9 cellular contexts compared by ENCODE assay signal in the genomic region with DNA sequence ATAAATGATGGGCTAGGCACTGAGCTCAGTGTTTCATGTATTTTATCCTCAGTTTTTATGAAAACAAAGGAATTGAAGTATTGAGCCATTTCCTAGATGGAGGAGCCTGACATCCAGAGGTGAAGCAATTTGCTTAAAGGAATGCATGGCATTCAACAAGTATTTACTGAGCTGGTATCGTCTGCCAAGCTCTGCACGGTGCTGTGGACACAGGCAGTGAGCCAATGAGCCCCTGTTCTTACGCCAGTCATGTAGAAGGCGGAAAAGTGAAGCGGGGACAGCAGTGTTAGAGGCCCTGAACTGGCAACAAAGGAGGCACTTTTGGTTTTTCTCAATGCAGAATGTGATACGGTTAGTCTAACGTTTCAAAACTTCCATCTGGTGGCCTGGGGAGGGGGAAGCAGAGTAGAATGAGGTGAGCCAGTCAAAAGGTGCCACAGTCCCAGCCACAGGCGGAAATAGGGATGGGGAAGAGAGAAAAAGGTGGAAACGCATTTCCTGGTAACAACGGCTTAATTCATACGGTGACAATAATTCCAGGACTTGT.
A peak's percentile ranks its signal among the peaks of the same experiment; 100 is the strongest.
DNase-seq lines count a peak whose midpoint lies in the region; ATAC-seq and TF ChIP-seq lines count a peak whose summit lies in the region.
"Had no signal": no experiment of that assay in that cellular context is flagged by ENCODE, and none has a peak within 500 bp of the region (broad histone marks: within the 10 kb centered on the region; RNA-seq: fewer than 3 reads in every experiment).

No MANE protein-coding gene starts in this region.

- H3K27ac ChIP-seq in A673 (ENCODE audit: low read depth, low read length, poor library complexity, severe bottlenecking) (peak overlapping the region; percentile 62), mesodermal cell (ENCODE audit: low read depth, low read length, severe bottlenecking) (peak overlapping the region; percentile 78)

- H3K4me1 Mint-ChIP-seq in activated T-helper 1 cell treated with anti-CD3 and anti-CD28 coated beads, Interleukin-12 subunit alpha, Interleukin-12 subunit beta, Interleukin-2, Interleukin-4 antibody, amounts not matched to agents 30 ng/mL and 10 ng/mL and 1 ng/mL, durations not matched to agents 14 hours and 24 hours and 36 hours (ENCODE audit: low read depth): peaks cover 17% of the 10 kb centered on the region
- no peaks in the 10 kb centered on the region for H3K4me1 Mint-ChIP-seq in stimulated activated memory B cell treated with anti-CD40 and anti-IgM and Interleukin-4, amounts not matched to agents 10 μg/mL and 1 μg/mL and 100 μg/mL, for 72 hours

- H3K36me3 ChIP-seq in A673 (ENCODE audit: insufficient read depth, low read length, poor library complexity, severe bottlenecking) (peaks cover 21% of the 10 kb centered on the region), mesodermal cell (ENCODE audit: control insufficient read depth, insufficient read depth, low read length) (peaks cover 60% of the 10 kb centered on the region)

- no peak overlapping the region for H3K4me3 Mint-ChIP-seq in activated T-helper 1 cell treated with anti-CD3 and anti-CD28 coated beads, Interleukin-12 subunit alpha, Interleukin-12 subunit beta, Interleukin-2, Interleukin-4 antibody, amounts not matched to agents 30 ng/mL and 10 ng/mL and 1 ng/mL, durations not matched to agents 14 hours and 24 hours and 36 hours
- no peak overlapping the region for H3K4me3 Mint-ChIP-seq in stimulated activated memory B cell treated with anti-CD40 and anti-IgM and Interleukin-4, amounts not matched to agents 10 μg/mL and 1 μg/mL and 100 μg/mL, for 72 hours

- no peak for TF ChIP-seq CTCF in A673 (conservative IDR thresholded peaks at IDR 0.05; ENCODE audit: low read depth, low read length)

- POLR2A ChIA-PET in A673 (lab: Charles Lee; ENCODE audit: low non-redundant PET): no interaction called here

- H3K4me3 ChIP-seq in A673 (ENCODE audit: low read depth, low read length, poor library complexity, severe bottlenecking): no peak overlapping the region
- H3K4me3 ChIP-seq in mesodermal cell (ENCODE audit: extremely low read depth, insufficient read depth, low read length, poor library complexity, severe bottlenecking): no peak overlapping the region
- H3K4me3 ChIP-seq: K562 had no signal

- no peaks in the 10 kb centered on the region for H3K27me3 ChIP-seq in A673 (replicated peaks; ENCODE audit: insufficient read depth, low read depth, low read length, poor library complexity)

- intact Hi-C loops in A673 (cut with micrococcal nuclease; ENCODE audit: unreplicated experiment): loop anchor here (2.0 kb wide), 1 partner anchor 39 kb away; no protein-coding TSS in a partner anchor
- intact Hi-C loops in activated T-helper 1 cell treated with anti-CD3 and anti-CD28 coated beads, Interleukin-12 subunit alpha, Interleukin-12 subunit beta, Interleukin-2, Interleukin-4 antibody, amounts not matched to agents 30 ng/mL and 10 ng/mL and 1 ng/mL, durations not matched to agents 14 hours and 24 hours and 36 hours (cut with micrococcal nuclease): no loop called here

- WGBS in mesodermal cell (ENCODE audit: insufficient coverage in 2 of 2), 2 experiments: 58% methylated on average over 10 to 11 of the region's 11 CpGs

- no peak overlapping the region for H3K27ac Mint-ChIP-seq in activated T-helper 1 cell treated with anti-CD3 and anti-CD28 coated beads, Interleukin-12 subunit alpha, Interleukin-12 subunit beta, Interleukin-2, Interleukin-4 antibody, amounts not matched to agents 30 ng/mL and 10 ng/mL and 1 ng/mL, durations not matched to agents 14 hours and 24 hours and 36 hours
- no peak overlapping the region for H3K27ac Mint-ChIP-seq in stimulated activated memory B cell treated with anti-CD40 and anti-IgM and Interleukin-4, amounts not matched to agents 10 μg/mL and 1 μg/mL and 100 μg/mL, for 72 hours

- peak; percentile 68 for DNase-seq in A673 (ENCODE audit: low spot score)
- DNase-seq in NCI-H1092 (lab: John Stamatoyannopoulos, UW): peak; percentile 26
- DNase-seq in dermis microvascular lymphatic vessel endothelial cell (ENCODE audit: low read depth in 2 of 2): peak; percentile 61 to 92
- DNase-seq in activated T-helper 1 cell treated with anti-CD3 and anti-CD28 coated beads, Interleukin-12 subunit alpha, Interleukin-12 subunit beta, Interleukin-2, Interleukin-4 antibody, amounts not matched to agents 30 ng/mL and 10 ng/mL and 1 ng/mL, durations not matched to agents 14 hours and 24 hours and 36 hours (ENCODE audit: low spot score): no peak
- DNase-seq in ecto neural progenitor cell (ENCODE audit: low spot score): no peak
- no peak for DNase-seq in DMS153 (lab: John Stamatoyannopoulos, UW)

- H3K9me3 ChIP-seq in A673 (ENCODE audit: low read depth, low read length, poor library complexity, severe bottlenecking) (no peaks in the 10 kb centered on the region), mesodermal cell (ENCODE audit: control insufficient read depth, low read length) (peaks cover 6% of the 10 kb centered on the region)

- H3K36me3 Mint-ChIP-seq in activated T-helper 1 cell treated with anti-CD3 and anti-CD28 coated beads, Interleukin-12 subunit alpha, Interleukin-12 subunit beta, Interleukin-2, Interleukin-4 antibody, amounts not matched to agents 30 ng/mL and 10 ng/mL and 1 ng/mL, durations not matched to agents 14 hours and 24 hours and 36 hours (ENCODE audit: low read depth): peaks cover 11% of the 10 kb centered on the region
- H3K36me3 Mint-ChIP-seq in stimulated activated memory B cell treated with anti-CD40 and anti-IgM and Interleukin-4, amounts not matched to agents 10 μg/mL and 1 μg/mL and 100 μg/mL, for 72 hours: no peaks in the 10 kb centered on the region

- ATAC-seq in stimulated activated memory B cell treated with anti-CD40 and anti-IgM and Interleukin-4, amounts not matched to agents 10 μg/mL and 1 μg/mL and 100 μg/mL, for 72 hours: no peak
- ATAC-seq: K562 had no signal

- H3K4me1 ChIP-seq in A673 (ENCODE audit: insufficient read depth, low read length, poor library complexity, severe bottlenecking) (peaks cover 34% of the 10 kb centered on the region), mesodermal cell (ENCODE audit: control insufficient read depth, insufficient read depth, low read length, poor library complexity, severe bottlenecking) (peaks cover 39% of the 10 kb centered on the region)

- no peaks in the 10 kb centered on the region for H3K27me3 Mint-ChIP-seq in activated T-helper 1 cell treated with anti-CD3 and anti-CD28 coated beads, Interleukin-12 subunit alpha, Interleukin-12 subunit beta, Interleukin-2, Interleukin-4 antibody, amounts not matched to agents 30 ng/mL and 10 ng/mL and 1 ng/mL, durations not matched to agents 14 hours and 24 hours and 36 hours (ENCODE audit: insufficient read depth)
- H3K27me3 Mint-ChIP-seq in stimulated activated memory B cell treated with anti-CD40 and anti-IgM and Interleukin-4, amounts not matched to agents 10 μg/mL and 1 μg/mL and 100 μg/mL, for 72 hours: peaks cover 29% of the 10 kb centered on the region

- no peaks in the 10 kb centered on the region for H3K9me3 Mint-ChIP-seq in activated T-helper 1 cell treated with anti-CD3 and anti-CD28 coated beads, Interleukin-12 subunit alpha, Interleukin-12 subunit beta, Interleukin-2, Interleukin-4 antibody, amounts not matched to agents 30 ng/mL and 10 ng/mL and 1 ng/mL, durations not matched to agents 14 hours and 24 hours and 36 hours
- H3K9me3 Mint-ChIP-seq in stimulated activated memory B cell treated with anti-CD40 and anti-IgM and Interleukin-4, amounts not matched to agents 10 μg/mL and 1 μg/mL and 100 μg/mL, for 72 hours: no peaks in the 10 kb centered on the region

- CTCF ChIA-PET in A673 (lab: Charles Lee): interaction anchor here (0.6 to 1.4 kb wide), 4 partner anchors 11 to 179 kb away, joined by 3 to 7 read pairs (median 3); no protein-coding TSS in a partner anchor

- BruUV-seq in A673 (replicated peaks; lab: Mats Ljungman, UMichigan): no TSS peak

Comparison
In these comparisons a context has a peak if more than half of its experiments do, and no peak if none do; other contexts are left out.
1. DNase-seq: peak in A673 (single experiment), NCI-H1092 (single experiment) and dermis microvascular lymphatic vessel endothelial cell (2 of 2); none in activated T-helper 1 cell treated with anti-CD3 and anti-CD28 coated beads, Interleukin-12 subunit alpha, Interleukin-12 subunit beta, Interleukin-2, Interleukin-4 antibody, amounts not matched to agents 30 ng/mL and 10 ng/mL and 1 ng/mL, durations not matched to agents 14 hours and 24 hours and 36 hours (single experiment), ecto neural progenitor cell (single experiment) and DMS153 (single experiment).